ENCODE assay signal across 8 cellular contexts in genomic region chr6:118649918-118650499, GRCh38. TPM values are rescaled to one million over a fixed set of nuclear protein-coding genes. Genes with fewer than 3 reads are reported as not detected.
DNase-seq lines count a peak whose midpoint lies in the region; ATAC-seq and TF ChIP-seq lines count a peak whose summit lies in the region.

No MANE protein-coding gene starts in this region.

- H3K4me3 ChIP-seq in AG10803 (ENCODE audit: low read length): peak overlapping the region; percentile 80
- peak overlapping the region; percentile 91 for H3K4me3 ChIP-seq in choroid plexus epithelial cell (ENCODE audit: low read depth, low read length)

- H3K27ac Mint-ChIP-seq in IgD-negative memory B cell: peak overlapping the region in 2 of 3 donors; percentile 35 to 75
- H3K27ac Mint-ChIP-seq in naive B cell: peak overlapping the region in 4 of 6 donors; percentile 60 to 95 (median 82)

- no peak for DNase-seq in AG10803 (ENCODE audit: low read depth)
- peak; percentile 17 for DNase-seq in choroid plexus epithelial cell (ENCODE audit: low read depth)
- no peak for DNase-seq in naive B cell
- no peak for DNase-seq in middle frontal gyrus (ENCODE audit: extremely low spot score, low spot score)

- no peak for TF ChIP-seq CTCF in AG10803 (conservative IDR thresholded peaks at IDR 0.05; ENCODE audit: low read length)
- TF ChIP-seq CTCF in choroid plexus epithelial cell (conservative IDR thresholded peaks at IDR 0.05; ENCODE audit: low read depth, low read length): no peak

- H3K27me3 Mint-ChIP-seq in IgD-negative memory B cell: no peaks in the 10 kb centered on the region
- H3K27me3 Mint-ChIP-seq in naive B cell: no peaks in the 10 kb centered on the region

- ATAC-seq in naive B cell (ENCODE audit: low read depth in 2 of 2) (no peak), GM18498 (IDR thresholded peaks at IDR 0.05; ENCODE audit: unreplicated experiment) (no peak), HG03025 (IDR thresholded peaks at IDR 0.05; ENCODE audit: low FRiP score, unreplicated experiment) (no peak), GM21723 (IDR thresholded peaks at IDR 0.05; ENCODE audit: unreplicated experiment) (no peak)

- peaks cover 2% of the 10 kb centered on the region for H3K36me3 Mint-ChIP-seq in IgD-negative memory B cell
- H3K36me3 Mint-ChIP-seq in naive B cell: no peaks in the 10 kb centered on the region

- H3K4me1 Mint-ChIP-seq in IgD-negative memory B cell (peaks cover 12 to 25% (median 22%) of the 10 kb centered on the region in 3 donors), naive B cell (peaks cover 19 to 23% (median 20%) of the 10 kb centered on the region in 3 donors)

- H3K4me3 Mint-ChIP-seq in IgD-negative memory B cell: peak overlapping the region; percentile 86 to 97 (median 92)
- peak overlapping the region; percentile 83 to 98 (median 90) for H3K4me3 Mint-ChIP-seq in naive B cell

- H3K9me3 Mint-ChIP-seq in IgD-negative memory B cell: no peaks in the 10 kb centered on the region
- H3K9me3 Mint-ChIP-seq in naive B cell: no peaks in the 10 kb centered on the region

RNA-seq across cellular contexts. Expression of gene CEP85L, which starts 1.4 kb away (rescaled TPM):
- polyA plus RNA-seq in IgD-negative memory B cell (15.2 TPM), naive B cell (ENCODE audit: low read depth in 6 of 6) (10 to 100 TPM; 19.6 to 31.0 (median 25.0) TPM)
